18 cellular contexts compared by ENCODE assay signal in the genomic region with DNA sequence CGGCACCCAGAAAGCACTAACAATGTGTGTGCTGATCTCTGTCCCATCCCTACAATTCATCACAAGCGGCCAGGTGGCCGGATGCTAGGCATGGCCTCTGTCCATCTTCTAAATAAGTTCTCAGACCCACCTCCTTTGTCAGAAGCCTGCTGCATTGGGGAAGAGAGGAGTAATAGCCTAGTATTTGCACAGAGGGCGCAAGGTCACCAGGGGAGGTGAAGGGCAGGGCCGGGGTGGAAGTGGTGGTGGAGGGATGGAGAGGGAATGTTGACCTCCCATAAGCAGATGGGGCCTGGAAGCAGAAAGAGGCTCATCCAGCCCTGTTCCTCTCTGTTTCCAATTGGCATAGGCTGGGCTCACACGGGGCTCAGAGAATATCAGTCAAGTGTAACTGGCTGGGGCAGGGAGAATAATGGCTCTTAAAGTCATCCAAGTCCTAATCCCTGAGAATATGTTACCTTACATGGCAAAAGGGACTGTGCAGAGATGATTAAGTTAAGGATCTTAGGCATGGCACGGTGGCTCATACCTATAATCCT. TPM values are rescaled to one million over a fixed set of nuclear protein-coding genes. Genes with fewer than 3 reads are reported as not detected.
DNase-seq lines count a peak whose midpoint lies in the region; ATAC-seq, FAIRE-seq and TF ChIP-seq lines count a peak whose summit lies in the region.
"Had no signal": no experiment of that assay in that cellular context is flagged by ENCODE, and none has a peak within 500 bp of the region (broad histone marks: within the 10 kb centered on the region; RNA-seq: fewer than 3 reads in every experiment).

No MANE protein-coding gene starts in this region.

- no peaks in the 10 kb centered on the region for H3F3A ChIP-seq in OCI-LY1 (ENCODE audit: insufficient read depth, low read length)

- H3K27me3 Mint-ChIP-seq in nephron progenitor cell (ENCODE audit: low read depth, poor library complexity), result no peaks in the 10 kb centered on the region
- H3K27me3 Mint-ChIP-seq: CD4-positive, CD25-positive, alpha-beta regulatory T cell had no signal

- no peak for TF ChIP-seq POLR2A in HepG2 (IDR thresholded peaks at IDR 0.05; ENCODE audit: insufficient read depth in 1 of 2, low read depth in 2 of 2, low read length in 2 of 2)
- TF ChIP-seq POLR2A in right lobe of liver (IDR thresholded peaks at IDR 0.05), result no peak
- no peak for TF ChIP-seq POLR2A in thyroid gland (IDR thresholded peaks at IDR 0.05)

- no TSS peak for BruUV-seq in HepG2 (replicated peaks; lab: Mats Ljungman, UMichigan)

- 65% methylated on average over 7 of the region's 7 CpGs for WGBS in HepG2 (ENCODE audit: low lambda C conversion rate)
- 66% methylated on average over 5 of the region's 7 CpGs for WGBS in right lobe of liver (ENCODE audit: insufficient coverage, low coverage, low lambda C conversion rate, missing lambda C conversion rate)
- 69 to 75% methylated on average over 7 of the region's 7 CpGs for WGBS in thyroid gland, 2 donors

- TF ChIP-seq RAD21 in HepG2 (CRISPR knock-in tag; IDR thresholded peaks at IDR 0.05), result no peak

- H3K36me3 Mint-ChIP-seq in nephron progenitor cell (ENCODE audit: low read depth), result peaks cover 65% of the 10 kb centered on the region

- no peak for FAIRE-seq in HepG2 (lab: Jason Lieb, UNC)
- FAIRE-seq: GM12878 had no signal

- no peak overlapping the region for H3K4me3 ChIP-seq in HepG2 (replicated peaks in 1 of 3; ENCODE audit: insufficient read depth in 1 of 3, low read depth in 2 of 3, low read length in 3 of 3)
- no peak overlapping the region for H3K4me3 ChIP-seq in right lobe of liver
- H3K4me3 ChIP-seq in OCI-LY1 (ENCODE audit: low read depth, low read length, poor library complexity, severe bottlenecking), result no peak overlapping the region
- no peak overlapping the region for H3K4me3 ChIP-seq in thyroid gland (replicated peaks in 1 of 3)
- H3K4me3 ChIP-seq: GM12878, MG63 had no signal

- POLR2A ChIA-PET in HepG2 (lab: Yijun Ruan, JAX), result no interaction called here

- peaks cover 8 to 26% of the 10 kb centered on the region in 2 experiments; a peak in 4 of 5 replicates for H3K36me3 ChIP-seq in HepG2 (replicated peaks in 1 of 2; ENCODE audit: control insufficient read depth in 1 of 2, insufficient read depth in 2 of 2, low read length in 2 of 2)
- peaks cover 0 to 4% (median 2%) of the 10 kb centered on the region in 4 donors for H3K36me3 ChIP-seq in right lobe of liver
- H3K36me3 ChIP-seq in OCI-LY1 (ENCODE audit: insufficient read depth, low read length), result no peaks in the 10 kb centered on the region
- H3K36me3 ChIP-seq in thyroid gland, result peaks cover 9 to 19% of the 10 kb centered on the region in 2 donors

- H3K4me1 ChIP-seq in HepG2 (ENCODE audit: insufficient read depth, low read length), result peaks cover 32% of the 10 kb centered on the region
- H3K4me1 ChIP-seq in right lobe of liver, result peaks cover 0 to 2% (median 0%) of the 10 kb centered on the region in 4 donors
- no peaks in the 10 kb centered on the region for H3K4me1 ChIP-seq in OCI-LY1 (ENCODE audit: insufficient read depth, low read length, severe bottlenecking)
- peaks cover 10 to 24% of the 10 kb centered on the region in 2 donors for H3K4me1 ChIP-seq in thyroid gland

- CTCF ChIA-PET in HepG2 (lab: Yijun Ruan, JAX; ENCODE audit: low intra/inter-chr PET ratio, low total read pairs), result no interaction called here

- peak; percentile 51 for ATAC-seq in HepG2
- ATAC-seq in right lobe of liver, result no peak
- no peak for ATAC-seq in GM21390 (IDR thresholded peaks at IDR 0.05; ENCODE audit: unreplicated experiment)
- no peak for ATAC-seq in GM21717 (IDR thresholded peaks at IDR 0.05; ENCODE audit: unreplicated experiment)
- ATAC-seq: GM12878, Panc1 had no signal

- no peak overlapping the region for H3K4me3 Mint-ChIP-seq in nephron progenitor cell

- no peak overlapping the region for H3K27ac ChIP-seq in HepG2 (ENCODE audit: extremely low read length, insufficient read depth, low read length)
- H3K27ac ChIP-seq in right lobe of liver, result no peak overlapping the region
- no peak overlapping the region for H3K27ac ChIP-seq in OCI-LY1 (ENCODE audit: low read depth, low read length, poor library complexity, severe bottlenecking)
- peak overlapping the region in 2 of 3 donors; percentile 18 to 66 for H3K27ac ChIP-seq in thyroid gland

- DNase-seq in HepG2 (ENCODE audit: low spot score) (no peak), right lobe of liver (no peak), nephron progenitor cell (no peak), thyroid gland (no peak), AG20443 (ENCODE audit: low spot score) (no peak)
- DNase-seq: CD4-positive, CD25-positive, alpha-beta regulatory T cell; DMS 273 treated with DMSO at 0.1 percent for 48 hours; DMS79 treated with DMSO at 0.1 percent for 48 hours; MG63; NCI-H1417; NCI-H1694 treated with DMSO at 0.1 percent for 48 hours; NCI-H446 treated with DMSO at 0.1 percent for 48 hours; NCI-H526 treated with DMSO at 0.1 percent for 48 hours had no signal

- peaks cover 9% of the 10 kb centered on the region for H3K9me3 Mint-ChIP-seq in nephron progenitor cell
- H3K9me3 Mint-ChIP-seq: CD4-positive, CD25-positive, alpha-beta regulatory T cell had no signal

- H4K20me1 ChIP-seq in HepG2 (ENCODE audit: insufficient read depth, low read length) (0 out of 2 replicates have a peak, but pooled peaks cover 5% of the 10 kb centered on the region), OCI-LY1 (ENCODE audit: insufficient read depth, low read length) (no peaks in the 10 kb centered on the region)

- peak; percentile 18; the same call in 1 of the 2 replicates for TF ChIP-seq CTCF in HepG2 (CRISPR knock-in tag; IDR thresholded peaks at IDR 0.05)
- TF ChIP-seq CTCF in right lobe of liver (IDR thresholded peaks at IDR 0.05), result no peak
- TF ChIP-seq CTCF in OCI-LY1 (IDR thresholded peaks at IDR 0.05; ENCODE audit: low read length), result 0 out of 2 replicates have a peak, but pooled peaks have one; percentile 12
- TF ChIP-seq CTCF in nephron progenitor cell (IDR thresholded peaks at IDR 0.05), result no peak
- TF ChIP-seq CTCF in thyroid gland (IDR thresholded peaks at IDR 0.05), result no peak

- H2AFZ ChIP-seq in HepG2 (ENCODE audit: low read length) (no peak overlapping the region), OCI-LY1 (ENCODE audit: low read length) (no peak overlapping the region)

- H3K9me3 ChIP-seq in HepG2 (ENCODE audit: low read length), result no peaks in the 10 kb centered on the region
- no peaks in the 10 kb centered on the region for H3K9me3 ChIP-seq in right lobe of liver
- H3K9me3 ChIP-seq in OCI-LY1 (ENCODE audit: low read length), result no peaks in the 10 kb centered on the region
- H3K9me3 ChIP-seq in thyroid gland, result no peaks in the 10 kb centered on the region
- H3K9me3 ChIP-seq: MG63 had no signal

- H3K4me2 ChIP-seq in HepG2 (ENCODE audit: low read depth, low read length) (no peak overlapping the region), OCI-LY1 (ENCODE audit: low read length) (no peak overlapping the region)

- peak overlapping the region; percentile 9 for H3K27ac Mint-ChIP-seq in nephron progenitor cell

- no peaks in the 10 kb centered on the region for H3K27me3 ChIP-seq in HepG2 (ENCODE audit: control insufficient read depth in 1 of 2, insufficient read depth in 2 of 2, low read length in 2 of 2)
- H3K27me3 ChIP-seq in right lobe of liver, result no peaks in the 10 kb centered on the region
- 0 out of 2 replicates have a peak, but pooled peaks cover 5% of the 10 kb centered on the region for H3K27me3 ChIP-seq in OCI-LY1 (ENCODE audit: insufficient read depth, low read length)
- no peaks in the 10 kb centered on the region for H3K27me3 ChIP-seq in thyroid gland
- H3K27me3 ChIP-seq: MG63 had no signal

- intact Hi-C loops in HepG2 (cut with micrococcal nuclease; ENCODE audit: unreplicated experiment), result no loop called here
- intact Hi-C loops in right lobe of liver (cut with DNase I), result no loop called here
- intact Hi-C loops in thyroid gland (cut with DNase I), result no loop called here

- TF ChIP-seq EP300 in HepG2 (IDR thresholded peaks at IDR 0.05; ENCODE audit: low read depth in 2 of 2, low read length in 2 of 2) (no peak), HepG2 (CRISPR knock-in tag; IDR thresholded peaks at IDR 0.05; ENCODE audit: borderline replicate concordance) (no peak)

- no peak overlapping the region for H3K9ac ChIP-seq in HepG2 (ENCODE audit: insufficient read depth, low read depth, low read length)
- H3K9ac ChIP-seq in OCI-LY1 (ENCODE audit: low read length), result no peak overlapping the region

- H3K9me2 ChIP-seq in OCI-LY1 (ENCODE audit: low read depth, low read length), result no peaks in the 10 kb centered on the region

- in situ Hi-C loops in HepG2 (cut with HindIII; ENCODE audit: extremely low pct_ligation_motif_present, low pct_unique_long_range_greater_than_20kb), result no loop called here

- H3K79me2 ChIP-seq in HepG2 (ENCODE audit: insufficient read depth, low read length), result peaks cover 4% of the 10 kb centered on the region
- no peaks in the 10 kb centered on the region for H3K79me2 ChIP-seq in OCI-LY1 (ENCODE audit: insufficient read depth, low read length)

- peaks cover 19% of the 10 kb centered on the region for H3K4me1 Mint-ChIP-seq in nephron progenitor cell

RNA-seq across cellular contexts. Expression of a gene that starts 6.9 kb away (rescaled TPM):
- total RNA-seq in HepG2 (2016; rRNA removed; fragmentation: Illumina TruSeq; extraction: Trizol) (3.9 and 5.8 TPM in 2 replicates), right lobe of liver (1 to 10 TPM; 3.2 to 7.5 (median 5.3) TPM), thyroid gland (10 to 100 TPM; 22.0 to 37.8 (median 31.6) TPM)
- total RNA-seq in HepG2 (2016; cell fraction: cytosol; rRNA removed; fragmentation: Illumina TruSeq; extraction: Trizol; ENCODE audit: low read depth), result 6.3 and 6.7 TPM in 2 replicates
- total RNA-seq in HepG2 (2016; cell fraction: insoluble cytoplasmic fraction; rRNA removed; fragmentation: Illumina TruSeq; extraction: Trizol), result 2.8 and 5.3 TPM in 2 replicates
- 6.3 and 7.3 TPM in 2 replicates for total RNA-seq in HepG2 (2016; cell fraction: membrane; rRNA removed; fragmentation: Illumina TruSeq; extraction: Trizol)
- total RNA-seq in HepG2 (2016; cell fraction: nucleus; rRNA removed; fragmentation: Illumina TruSeq; extraction: Trizol), result 4.4 and 5.2 TPM in 2 replicates
- 28.4 and 32.0 TPM in 2 replicates for polyA plus RNA-seq in HepG2 (2011; rRNA removed)
- 17.9 and 21.6 TPM in 2 replicates for polyA plus RNA-seq in HepG2 (2011; cell fraction: cytosol; rRNA removed)
- 30.6 and 32.1 TPM in 2 replicates for polyA plus RNA-seq in HepG2 (2011; cell fraction: nucleus; rRNA removed)
- 14.7 and 22.7 TPM in 2 replicates for polyA plus RNA-seq in HepG2 (2012)
- 6.6 and 7.4 TPM in 2 replicates for polyA plus RNA-seq in HepG2 (2016; cell fraction: cytosol; fragmentation: Illumina TruSeq; extraction: Trizol; ENCODE audit: low read depth)
- 6.6 and 7.8 TPM in 2 replicates for polyA plus RNA-seq in HepG2 (2016; cell fraction: insoluble cytoplasmic fraction; fragmentation: Illumina TruSeq; extraction: Trizol; ENCODE audit: low read depth)
- 9.0 and 9.4 TPM in 2 replicates for polyA plus RNA-seq in HepG2 (2016; cell fraction: membrane; fragmentation: Illumina TruSeq; extraction: Trizol; ENCODE audit: low read depth)
- 19.9 and 21.9 TPM in 2 replicates for polyA plus RNA-seq in HepG2 (2016; cell fraction: nucleus; fragmentation: Illumina TruSeq; extraction: Trizol; ENCODE audit: insufficient read depth, low read depth)
- polyA minus RNA-seq in HepG2 (2011; rRNA and poly(A)+ RNA removed; ENCODE audit: low replicate concordance), result 7.3 and 20.5 TPM in 2 replicates
- 9.8 and 11.1 TPM in 2 replicates for polyA minus RNA-seq in HepG2 (2011; cell fraction: cytosol; rRNA and poly(A)+ RNA removed)
- 16.5 and 17.8 TPM in 2 replicates for polyA minus RNA-seq in HepG2 (2011; cell fraction: nucleus; rRNA and poly(A)+ RNA removed)

RNA-seq across cellular contexts. Expression of a gene that starts 57.7 kb away (rescaled TPM):
- total RNA-seq in HepG2 (2016; rRNA removed; fragmentation: Illumina TruSeq; extraction: Trizol) (202 and 240 TPM in 2 replicates), right lobe of liver (100 to 1,000 TPM; 197 to 282 (median 215) TPM), thyroid gland (100 to 1,000 TPM; 213 to 244 (median 220) TPM)
- total RNA-seq in HepG2 (2016; cell fraction: cytosol; rRNA removed; fragmentation: Illumina TruSeq; extraction: Trizol; ENCODE audit: low read depth), result 94.8 and 112 TPM in 2 replicates
- total RNA-seq in HepG2 (2016; cell fraction: insoluble cytoplasmic fraction; rRNA removed; fragmentation: Illumina TruSeq; extraction: Trizol), result 191 and 250 TPM in 2 replicates
- 262 and 272 TPM in 2 replicates for total RNA-seq in HepG2 (2016; cell fraction: membrane; rRNA removed; fragmentation: Illumina TruSeq; extraction: Trizol)
- 193 and 223 TPM in 2 replicates for total RNA-seq in HepG2 (2016; cell fraction: nucleus; rRNA removed; fragmentation: Illumina TruSeq; extraction: Trizol)
- polyA plus RNA-seq in HepG2 (2011; rRNA removed), result 166 and 200 TPM in 2 replicates
- 96.9 and 166 TPM in 2 replicates for polyA plus RNA-seq in HepG2 (2011; cell fraction: cytosol; rRNA removed)
- 44.3 and 60.5 TPM in 2 replicates for polyA plus RNA-seq in HepG2 (2011; cell fraction: nucleus; rRNA removed)
- 213 and 226 TPM in 2 replicates for polyA plus RNA-seq in HepG2 (2012)
- polyA plus RNA-seq in HepG2 (2016; cell fraction: cytosol; fragmentation: Illumina TruSeq; extraction: Trizol; ENCODE audit: low read depth), result 92.3 and 134 TPM in 2 replicates
- 211 and 222 TPM in 2 replicates for polyA plus RNA-seq in HepG2 (2016; cell fraction: insoluble cytoplasmic fraction; fragmentation: Illumina TruSeq; extraction: Trizol; ENCODE audit: low read depth)
- 206 and 232 TPM in 2 replicates for polyA plus RNA-seq in HepG2 (2016; cell fraction: membrane; fragmentation: Illumina TruSeq; extraction: Trizol; ENCODE audit: low read depth)
- 282 and 306 TPM in 2 replicates for polyA plus RNA-seq in HepG2 (2016; cell fraction: nucleus; fragmentation: Illumina TruSeq; extraction: Trizol; ENCODE audit: insufficient read depth, low read depth)
- 86.0 and 140 TPM in 2 replicates for polyA minus RNA-seq in HepG2 (2011; rRNA and poly(A)+ RNA removed; ENCODE audit: low replicate concordance)
- polyA minus RNA-seq in HepG2 (2011; cell fraction: cytosol; rRNA and poly(A)+ RNA removed), result 111 and 124 TPM in 2 replicates
- 70.8 and 82.7 TPM in 2 replicates for polyA minus RNA-seq in HepG2 (2011; cell fraction: nucleus; rRNA and poly(A)+ RNA removed)

Comparison
In these comparisons a context has a peak if more than half of its experiments do, and no peak if none do; other contexts are left out.
1. CTCF ChIP-seq: peak in HepG2 (single experiment) and OCI-LY1 (single experiment); none in right lobe of liver (0 of 4), nephron progenitor cell (single experiment) and thyroid gland (0 of 6).
2. H3K27ac ChIP-seq: peak in thyroid gland (2 of 3); none in HepG2 (single experiment), right lobe of liver (0 of 3) and OCI-LY1 (single experiment).